Comparison of ENCODE assay signal across 1 cellular context in genomic region chr13:29905845-29906244, GRCh38.
TF ChIP-seq lines count a peak whose summit lies in the region.

No MANE protein-coding gene starts in this region.

TF ChIP-seq in HEK293, 187 proteins besides CTCF, POLR2A, EP300 and RAD21 (continued from another document):
- no peak for TF ChIP-seq SALL2 (tag by site-specific recombination; IDR thresholded peaks at IDR 0.05; ENCODE audit: borderline replicate concordance)
- TF ChIP-seq ZBTB49 (tag by site-specific recombination; IDR thresholded peaks at IDR 0.05; ENCODE audit: low read depth) = no peak
- TF ChIP-seq ZBTB6 (tag by site-specific recombination; IDR thresholded peaks at IDR 0.05) = no peak
